ENCODE assay signal across 10 cellular contexts in genomic region chr4:13481569-13481968, GRCh38. TPM values are rescaled to one million over a fixed set of nuclear protein-coding genes. Genes with fewer than 3 reads are reported as not detected.
DNase-seq lines count a peak whose midpoint lies in the region; ATAC-seq and TF ChIP-seq lines count a peak whose summit lies in the region.
"Had no signal": no experiment of that assay in that cellular context is flagged by ENCODE, and none has a peak within 500 bp of the region (broad histone marks: within the 10 kb centered on the region; RNA-seq: fewer than 3 reads in every experiment).

No MANE protein-coding gene starts in this region.

- H3K79me2 ChIP-seq in fibroblast of lung (ENCODE audit: control insufficient read depth, insufficient read depth, low read length), result peaks cover 18% of the 10 kb centered on the region

- no peak overlapping the region for H2AFZ ChIP-seq in fibroblast of lung (ENCODE audit: low read length)

- no peaks in the 10 kb centered on the region for H3K9me3 Mint-ChIP-seq in type B pancreatic cell

- WGBS in heart left ventricle, 4 donors, result 8 to 20% (median 16%) methylated on average over 1 of the region's 1 CpG
- 21% methylated on average over 1 of the region's 1 CpG for WGBS in right cardiac atrium

- H3K27me3 ChIP-seq in heart left ventricle, result no peaks in the 10 kb centered on the region
- H3K27me3 ChIP-seq in right cardiac atrium (ENCODE audit: control insufficient read depth, insufficient read depth), result no peaks in the 10 kb centered on the region
- H3K27me3 ChIP-seq in fibroblast of lung (ENCODE audit: control insufficient read depth, insufficient read depth, low read length), result no peaks in the 10 kb centered on the region
- H3K27me3 ChIP-seq in uterus, result no peaks in the 10 kb centered on the region
- H3K27me3 ChIP-seq: adrenal gland had no signal

- no peak for ATAC-seq in heart left ventricle
- no peak for ATAC-seq in right cardiac atrium

- H3K36me3 Mint-ChIP-seq in type B pancreatic cell, result no peaks in the 10 kb centered on the region

- peaks cover 0 to 16% (median 4%) of the 10 kb centered on the region in 9 donors for H3K36me3 ChIP-seq in heart left ventricle
- no peaks in the 10 kb centered on the region for H3K36me3 ChIP-seq in SK-N-MC (ENCODE audit: insufficient read depth, low read length)
- H3K36me3 ChIP-seq in fibroblast of lung (ENCODE audit: control insufficient read depth, insufficient read depth, low read length), result no peaks in the 10 kb centered on the region
- H3K36me3 ChIP-seq in uterus, result no peaks in the 10 kb centered on the region
- H3K36me3 ChIP-seq: adrenal gland had no signal

- peaks cover 10% of the 10 kb centered on the region for H3K4me1 Mint-ChIP-seq in type B pancreatic cell (ENCODE audit: unreplicated experiment)

- TF ChIP-seq CTCF in heart left ventricle (IDR thresholded peaks at IDR 0.05), result no peak
- no peak for TF ChIP-seq CTCF in fibroblast of lung (conservative IDR thresholded peaks at IDR 0.05 in 1 of 2, IDR thresholded peaks at IDR 0.05 in 1 of 2; ENCODE audit: low read depth in 1 of 2, low read length in 2 of 2)
- TF ChIP-seq CTCF in type B pancreatic cell (conservative IDR thresholded peaks at IDR 0.05), result no peak
- TF ChIP-seq CTCF in uterus (IDR thresholded peaks at IDR 0.05), result no peak

- no peak for TF ChIP-seq POLR2A in heart left ventricle (IDR thresholded peaks at IDR 0.05)
- no peak for TF ChIP-seq POLR2A in uterus (IDR thresholded peaks at IDR 0.05)

- no peaks in the 10 kb centered on the region for H3K27me3 Mint-ChIP-seq in type B pancreatic cell

- intact Hi-C loops in heart left ventricle (cut with DNase I), result loop anchor here in 5 of 10 donors (5.0 to 10.0 kb wide), 3 partner anchors 64 to 143 kb away; partner anchors contain the start of gene BOD1L1 (in 4 of the 5)
- intact Hi-C loops in right cardiac atrium (cut with DNase I), result no loop called here
- intact Hi-C loops in uterus (cut with DNase I; ENCODE audit: low total_unique reads), result no loop called here

- H3K4me3 Mint-ChIP-seq in type B pancreatic cell, result peak overlapping the region; percentile 81

- H3K9ac ChIP-seq in SK-N-MC (ENCODE audit: insufficient read length) (peak overlapping the region; percentile 55), fibroblast of lung (ENCODE audit: insufficient read depth, low read length) (no peak overlapping the region)

- H3K4me3 ChIP-seq in heart left ventricle, result peak overlapping the region in 5 of 12 donors; percentile 5 to 81 (median 62)
- H3K4me3 ChIP-seq in right cardiac atrium (ENCODE audit: low read length), result no peak overlapping the region
- H3K4me3 ChIP-seq in SK-N-MC, result peak overlapping the region; percentile 78
- no peak overlapping the region for H3K4me3 ChIP-seq in fibroblast of lung (replicated peaks in 1 of 4; ENCODE audit: control extremely low read depth in 1 of 4, insufficient read depth in 1 of 4, low read depth in 3 of 4, low read length in 4 of 4)
- no peak overlapping the region for H3K4me3 ChIP-seq in uterus

- H3K9me3 ChIP-seq in heart left ventricle, result no peaks in the 10 kb centered on the region
- no peaks in the 10 kb centered on the region for H3K9me3 ChIP-seq in right cardiac atrium (ENCODE audit: control insufficient read depth, low read length)
- H3K9me3 ChIP-seq in SK-N-MC (ENCODE audit: low read depth, low read length), result no peaks in the 10 kb centered on the region
- no peaks in the 10 kb centered on the region for H3K9me3 ChIP-seq in fibroblast of lung (ENCODE audit: control insufficient read depth, insufficient read depth, low read depth, low read length)
- no peaks in the 10 kb centered on the region for H3K9me3 ChIP-seq in uterus
- H3K9me3 ChIP-seq: adrenal gland had no signal

- no peaks in the 10 kb centered on the region for H4K20me1 ChIP-seq in fibroblast of lung (ENCODE audit: control insufficient read depth, extremely low read depth, insufficient read depth, low read length)

- H3K4me1 ChIP-seq in heart left ventricle (peaks cover 0 to 47% (median 27%) of the 10 kb centered on the region in 12 donors), right cardiac atrium (ENCODE audit: control insufficient read depth, insufficient read depth, low read length) (peaks cover 2% of the 10 kb centered on the region), fibroblast of lung (ENCODE audit: control insufficient read depth, extremely low read depth, insufficient read depth, low read length) (no peaks in the 10 kb centered on the region), uterus (peaks cover 5% of the 10 kb centered on the region in 2 donors)

- DNase-seq in heart left ventricle, result no peak
- no peak for DNase-seq in right cardiac atrium
- DNase-seq in SK-N-MC (ENCODE audit: low read depth, low spot score), result no peak
- DNase-seq in fibroblast of lung (ENCODE audit: low read depth in 2 of 2), result peak; percentile 57 to 63
- no peak for DNase-seq in type B pancreatic cell (ENCODE audit: extremely low spot score, unreplicated experiment)
- no peak for DNase-seq in stimulated activated CD4-positive, alpha-beta T cell treated with anti-CD3 and anti-CD28 coated beads, Interleukin-15, amount 100 ng/mL, for 24 hours
- no peak for DNase-seq in NCI-H1417 treated with DMSO at 0.1 percent for 48 hours (lab: John Stamatoyannopoulos, UW)
- DNase-seq in uterus, result no peak
- DNase-seq: adrenal gland, SHP77 treated with DMSO at 0.1 percent for 48 hours had no signal

- H3K4me2 ChIP-seq in fibroblast of lung (ENCODE audit: extremely low read depth, insufficient read depth, low read length), result peak overlapping the region; percentile 32

- H3K27ac ChIP-seq in heart left ventricle, result peak overlapping the region in 8 of 12 donors; percentile 11 to 96 (median 41)
- H3K27ac ChIP-seq in right cardiac atrium (ENCODE audit: low read length), result no peak overlapping the region
- peak overlapping the region; percentile 62; the same call in 1 of the 2 replicates for H3K27ac ChIP-seq in SK-N-MC
- no peak overlapping the region for H3K27ac ChIP-seq in fibroblast of lung (ENCODE audit: insufficient read depth, low read length)
- H3K27ac ChIP-seq in uterus, result no peak overlapping the region
- H3K27ac ChIP-seq: adrenal gland had no signal

- H3K27ac Mint-ChIP-seq in type B pancreatic cell, result peak overlapping the region; percentile 12

RNA-seq across cellular contexts. Expression of gene RAB28, which starts 2.6 kb away (rescaled TPM):
- total RNA-seq in heart left ventricle (10 to 100 TPM; 15.5 to 31.1 (median 18.6) TPM), right cardiac atrium (10 to 100 TPM; 17.1 to 27.6 (median 22.6) TPM), fibroblast of lung (17.7 and 27.0 TPM in 2 replicates), type B pancreatic cell (ENCODE audit: low replicate concordance) (16.4 and 20.8 TPM in 2 replicates), uterus (10 to 100 TPM in 3 of 4 donors, 1 to 10 TPM in 1; 9.7 to 32.6 (median 21.2) TPM)
- polyA plus RNA-seq in heart left ventricle (10 to 100 TPM; 11.5 to 17.9 TPM), right cardiac atrium (17.4 TPM), fibroblast of lung (14.6 and 18.1 TPM in 2 replicates)
- polyA plus RNA-seq in fibroblast of lung (2012), result 9.3 and 11.5 TPM in 2 replicates
- polyA minus RNA-seq in fibroblast of lung (ENCODE audit: low replicate concordance), result 0.75 and 3.1 TPM in 2 replicates

Comparison
In these comparisons a context has a peak if more than half of its experiments do, and no peak if none do; other contexts are left out.
1. H3K27ac ChIP-seq: peak in heart left ventricle (8 of 12) and SK-N-MC (single experiment); none in right cardiac atrium (single experiment), fibroblast of lung (single experiment) and uterus (0 of 2).
2. DNase-seq: peak in fibroblast of lung (2 of 2); none in heart left ventricle (0 of 5), right cardiac atrium (0 of 3), SK-N-MC (single experiment), type B pancreatic cell (single experiment), stimulated activated CD4-positive, alpha-beta T cell treated with anti-CD3 and anti-CD28 coated beads, Interleukin-15, amount 100 ng/mL, for 24 hours (single experiment), NCI-H1417 treated with DMSO at 0.1 percent for 48 hours (single experiment) and uterus (0 of 2).